In genomic region chr17:33260638-33261037, GRCh38 we compare ENCODE assay signal across 21 cellular contexts. TPM values are rescaled to one million over a fixed set of nuclear protein-coding genes. Genes with fewer than 3 reads are reported as not detected.
A peak's percentile ranks its signal among the peaks of the same experiment; 100 is the strongest.
DNase-seq lines count a peak whose midpoint lies in the region; ATAC-seq and TF ChIP-seq lines count a peak whose summit lies in the region.
"Had no signal": no experiment of that assay in that cellular context is flagged by ENCODE, and none has a peak within 500 bp of the region (broad histone marks: within the 10 kb centered on the region; RNA-seq: fewer than 3 reads in every experiment).

No MANE protein-coding gene starts in this region.

- H3K9me2 ChIP-seq in SK-N-SH, result no peaks in the 10 kb centered on the region

- H2AFZ ChIP-seq in H9 (ENCODE audit: low read length), result no peak overlapping the region
- no peak overlapping the region for H2AFZ ChIP-seq in SK-N-SH (ENCODE audit: low read depth)
- H2AFZ ChIP-seq: PC-9 had no signal

- no peaks in the 10 kb centered on the region for H3K79me1 ChIP-seq in H9 (ENCODE audit: insufficient read depth, low read depth, low read length, poor library complexity, severe bottlenecking)

- TF ChIP-seq RAD21 in SK-N-SH (IDR thresholded peaks at IDR 0.05; ENCODE audit: low read length), result no peak

- H3K4me2 ChIP-seq in H9 (ENCODE audit: insufficient read depth, insufficient read length, low read length) (no peak overlapping the region), SK-N-SH (no peak overlapping the region)
- H3K4me2 ChIP-seq: PC-9 had no signal

- H3K9me3 ChIP-seq in H9 (ENCODE audit: control insufficient read depth, low read depth, low read length) (no peaks in the 10 kb centered on the region), SK-N-SH (no peaks in the 10 kb centered on the region)
- H3K9me3 ChIP-seq: BE2C had no signal

- ATAC-seq in left colon, result peak; percentile 95
- ATAC-seq in stimulated activated memory B cell treated with anti-CD40 and anti-IgM and Interleukin-4, amounts not matched to agents 10 μg/mL and 1 μg/mL and 100 μg/mL, for 72 hours, result no peak
- ATAC-seq: GM12878 had no signal

- H2BK15ac ChIP-seq in H9 (ENCODE audit: low read depth, low read length), result no peak overlapping the region

- no peaks in the 10 kb centered on the region for H3K23me2 ChIP-seq in H9 (ENCODE audit: insufficient read length, low read depth, low read length, poor library complexity, severe bottlenecking)

- H3K4ac ChIP-seq in H9 (ENCODE audit: low read depth, low read length), result no peak overlapping the region

- H3K9ac ChIP-seq in H9 (ENCODE audit: extremely low read depth, insufficient read length, low read length) (no peak overlapping the region), SK-N-SH (no peak overlapping the region)

- no peak overlapping the region for H3K27ac Mint-ChIP-seq in H9
- no peak overlapping the region for H3K27ac Mint-ChIP-seq in stimulated activated memory B cell treated with anti-CD40 and anti-IgM and Interleukin-4, amounts not matched to agents 10 μg/mL and 1 μg/mL and 100 μg/mL, for 72 hours
- H3K27ac Mint-ChIP-seq: HFFc6 had no signal

- H3K27ac ChIP-seq in H9 (ENCODE audit: insufficient read length, low read depth, low read length) (no peak overlapping the region), SK-N-SH (ENCODE audit: low read depth in 2 of 2, low read length in 1 of 2) (no peak overlapping the region)
- H3K27ac ChIP-seq: PC-9, RWPE1, SK-N-MC had no signal

- no peak overlapping the region for H3K56ac ChIP-seq in H9 (ENCODE audit: insufficient read length, low read depth, low read length)

- no peak for TF ChIP-seq EP300 in SK-N-SH (IDR thresholded peaks at IDR 0.05; ENCODE audit: borderline replicate concordance in 1 of 2, low read depth in 1 of 2, low read length in 1 of 2)

- no peaks in the 10 kb centered on the region for H3F3A ChIP-seq in SK-N-SH (replicated peaks; ENCODE audit: insufficient read depth)

- DNase-seq in DMS79 treated with DMSO at 0.1 percent for 48 hours (lab: John Stamatoyannopoulos, UW) (peak; percentile 97), H9 (peak; percentile 52), NCI-H345 treated with DMSO at 0.1 percent for 48 hours (lab: John Stamatoyannopoulos, UW; ENCODE audit: unreplicated experiment) (peak; percentile 59), left colon (peak; percentile 59 to 61), DMS 273 (lab: John Stamatoyannopoulos, UW; ENCODE audit: unreplicated experiment) (no peak), SK-N-SH (no peak)
- DNase-seq: BE2C, HFFc6, MM.1S, NCI-H1105, NCI-H1694, NCI-H2107, NCI-H226, NCI-H524 treated with DMSO at 0.1 percent for 48 hours, PC-9, SHP77 treated with DMSO at 0.1 percent for 48 hours had no signal

- WGBS in H9 (ENCODE audit: extremely low coverage, insufficient read length, low lambda C conversion rate), result no CpG with 5 or more reads among the region's 10 CpGs
- 67% methylated on average over 9 of the region's 10 CpGs for WGBS in SK-N-SH (ENCODE audit: low lambda C conversion rate)

- H3K9me3 Mint-ChIP-seq in H9, result no peaks in the 10 kb centered on the region
- H3K9me3 Mint-ChIP-seq in stimulated activated memory B cell treated with anti-CD40 and anti-IgM and Interleukin-4, amounts not matched to agents 10 μg/mL and 1 μg/mL and 100 μg/mL, for 72 hours, result no peaks in the 10 kb centered on the region

- H2BK120ac ChIP-seq in H9 (ENCODE audit: low read depth, low read length, poor library complexity, severe bottlenecking), result no peak overlapping the region

- H3K27me3 Mint-ChIP-seq in H9 (ENCODE audit: low read depth), result peaks cover 23% of the 10 kb centered on the region
- H3K27me3 Mint-ChIP-seq in stimulated activated memory B cell treated with anti-CD40 and anti-IgM and Interleukin-4, amounts not matched to agents 10 μg/mL and 1 μg/mL and 100 μg/mL, for 72 hours, result peaks cover 9% of the 10 kb centered on the region

- intact Hi-C loops in left colon (cut with DNase I, micrococcal nuclease), result no loop called here

- no peak overlapping the region for H3K4me3 ChIP-seq in SK-N-SH (ENCODE audit: low read depth in 2 of 2, low read length in 1 of 2)
- H3K4me3 ChIP-seq: GM12878, PC-9, SK-N-MC had no signal

- H3K4me1 ChIP-seq in H9 (ENCODE audit: insufficient read depth, low read length), result no peaks in the 10 kb centered on the region
- no peaks in the 10 kb centered on the region for H3K4me1 ChIP-seq in SK-N-SH (ENCODE audit: control insufficient read depth in 1 of 2, insufficient read depth in 2 of 2, low read depth in 1 of 2, low read length in 1 of 2)
- H3K4me1 ChIP-seq: BE2C had no signal

- no peaks in the 10 kb centered on the region for H3K36me3 Mint-ChIP-seq in H9 (ENCODE audit: insufficient read depth in 1 of 3, low read depth in 3 of 3)
- H3K36me3 Mint-ChIP-seq in stimulated activated memory B cell treated with anti-CD40 and anti-IgM and Interleukin-4, amounts not matched to agents 10 μg/mL and 1 μg/mL and 100 μg/mL, for 72 hours, result no peaks in the 10 kb centered on the region

- TF ChIP-seq CTCF in H9 (conservative IDR thresholded peaks at IDR 0.05) (no peak), SK-N-SH (IDR thresholded peaks at IDR 0.05) (no peak)

- H4K8ac ChIP-seq in H9 (replicated peaks; ENCODE audit: insufficient read length, low read depth, low read length), result no peak overlapping the region

- peaks cover 12 to 26% of the 10 kb centered on the region in 2 experiments for H3K4me1 Mint-ChIP-seq in H9
- H3K4me1 Mint-ChIP-seq in stimulated activated memory B cell treated with anti-CD40 and anti-IgM and Interleukin-4, amounts not matched to agents 10 μg/mL and 1 μg/mL and 100 μg/mL, for 72 hours, result no peaks in the 10 kb centered on the region

- CTCF ChIA-PET in SK-N-SH (lab: Yijun Ruan, JAX), result interaction anchor here (0.6 to 1.8 kb wide), 3 partner anchors 8 to 1101 kb away, joined by 3 read pairs; no protein-coding TSS in a partner anchor

- H4K91ac ChIP-seq in H9 (ENCODE audit: insufficient read length, low read depth, low read length), result no peak overlapping the region

- no peak overlapping the region for H2BK5ac ChIP-seq in H9 (ENCODE audit: insufficient read length, low read length)

- POLR2A ChIA-PET in SK-N-SH (lab: Yijun Ruan, JAX), result no interaction called here

- no peak overlapping the region for H3T11ph ChIP-seq in H9 (ENCODE audit: low read length)

- H2AK5ac ChIP-seq in H9 (ENCODE audit: insufficient read length, low read length), result no peak overlapping the region

- no peak overlapping the region for H3K23ac ChIP-seq in H9 (ENCODE audit: insufficient read length, low read depth, low read length)

- H4K5ac ChIP-seq in H9 (ENCODE audit: insufficient read length, low read depth, low read length), result no peak overlapping the region

- H2BK12ac ChIP-seq in H9 (ENCODE audit: insufficient read length, low read depth, low read length), result no peak overlapping the region

- no peak overlapping the region for H3K14ac ChIP-seq in H9 (ENCODE audit: insufficient read depth, low read length)

- H4K20me1 ChIP-seq in H9 (ENCODE audit: control insufficient read depth, insufficient read depth, insufficient read length), result no peaks in the 10 kb centered on the region
- no peaks in the 10 kb centered on the region for H4K20me1 ChIP-seq in SK-N-SH (ENCODE audit: insufficient read depth)

- H3K18ac ChIP-seq in H9 (ENCODE audit: insufficient read length, low read depth, low read length), result no peak overlapping the region

- H2BK20ac ChIP-seq in H9 (ENCODE audit: low read depth, low read length, poor library complexity, severe bottlenecking), result no peak overlapping the region

- H3K4me3 Mint-ChIP-seq in H9, result no peak overlapping the region
- H3K4me3 Mint-ChIP-seq in stimulated activated memory B cell treated with anti-CD40 and anti-IgM and Interleukin-4, amounts not matched to agents 10 μg/mL and 1 μg/mL and 100 μg/mL, for 72 hours, result no peak overlapping the region
- H3K4me3 Mint-ChIP-seq: HFFc6 had no signal

- no peaks in the 10 kb centered on the region for H3K36me3 ChIP-seq in SK-N-SH (replicated peaks in 1 of 2; ENCODE audit: control insufficient read depth in 1 of 2, insufficient read depth in 2 of 2, low read length in 1 of 2)
- H3K36me3 ChIP-seq: BE2C had no signal

- no peaks in the 10 kb centered on the region for H3K27me3 ChIP-seq in H9 (ENCODE audit: insufficient read depth, low read length)
- no peaks in the 10 kb centered on the region for H3K27me3 ChIP-seq in SK-N-SH (ENCODE audit: insufficient read depth)
- H3K27me3 ChIP-seq: BE2C had no signal

- H3K79me2 ChIP-seq in H9 (ENCODE audit: insufficient read depth, low read length) (no peaks in the 10 kb centered on the region), SK-N-SH (ENCODE audit: insufficient read depth) (no peaks in the 10 kb centered on the region)

TF ChIP-seq in SK-N-SH, 30 proteins besides CTCF, POLR2A, EP300 and RAD21:
- TF ChIP-seq CHD2 (IDR thresholded peaks at IDR 0.05; ENCODE audit: low read length, partially characterized antibody) (no peak), RCOR1 (IDR thresholded peaks at IDR 0.05; ENCODE audit: low read length) (no peak), NFIC (IDR thresholded peaks at IDR 0.05; ENCODE audit: borderline replicate concordance) (no peak), MXI1 (IDR thresholded peaks at IDR 0.05; ENCODE audit: low read depth, low read length) (no peak)
TF ChIP-seq in SK-N-SH: peak in this region for 0.

RNA-seq across cellular contexts. Expression of gene ASIC2, which starts 32.5 kb away (rescaled TPM):
- total RNA-seq in H9 (2021) (0.42 and 0.74 TPM in 2 replicates), left colon (1 to 10 TPM; 2.0 to 2.2 TPM)
- 0.08 and 0.13 TPM in 2 replicates for polyA plus RNA-seq in SK-N-SH (2012; rRNA removed)
- 0.05 and 0.09 TPM in 2 replicates for polyA plus RNA-seq in SK-N-SH (2012; cell fraction: cytosol; rRNA removed)
- polyA plus RNA-seq in SK-N-SH (2012; cell fraction: nucleus; rRNA removed), result 0.04 and 0.08 TPM in 2 replicates
- total RNA-seq: GM12878, HFFc6, LHCN-M2 had no signal
- polyA plus RNA-seq: GM12878 had no signal

Comparison
In these comparisons a context has a peak if more than half of its experiments do, and no peak if none do; other contexts are left out.
1. DNase-seq: peak in DMS79 treated with DMSO at 0.1 percent for 48 hours (single experiment), H9 (single experiment), NCI-H345 treated with DMSO at 0.1 percent for 48 hours (single experiment) and left colon (2 of 2); none in DMS 273 (single experiment) and SK-N-SH (single experiment).